Comparison of ENCODE assay signal across 3 cellular contexts in the genomic region with DNA sequence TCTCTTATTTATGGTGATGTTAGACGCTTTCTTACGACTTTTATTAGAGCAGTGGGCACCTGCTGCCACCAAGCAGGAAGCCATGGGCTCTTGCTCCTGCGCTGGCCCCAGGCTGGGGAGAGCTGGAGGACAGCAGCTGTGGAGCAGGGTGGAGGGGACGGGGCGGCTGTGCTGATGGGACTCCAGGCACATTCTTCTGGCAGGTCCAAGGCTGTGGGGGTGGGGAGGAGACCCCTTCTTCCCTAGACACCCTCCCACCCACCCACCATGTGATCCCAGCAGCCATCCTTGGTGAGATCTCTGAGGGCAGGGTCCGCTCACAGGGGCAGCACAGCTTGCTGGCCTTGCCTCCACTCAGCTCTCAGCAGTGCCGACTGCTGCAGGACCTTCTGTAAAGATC.
"Had no signal": no experiment of that assay in that cellular context is flagged by ENCODE, and none has a peak within 500 bp of the region (broad histone marks: within the 10 kb centered on the region; RNA-seq: fewer than 3 reads in every experiment).

No MANE protein-coding gene starts in this region.

- H3K4me3 ChIP-seq: GM12878 had no signal

- DNase-seq: GDM1, GF-D8 had no signal

- ATAC-seq: GM12878 had no signal
